2 cellular contexts compared by ENCODE assay signal in the genomic region with DNA sequence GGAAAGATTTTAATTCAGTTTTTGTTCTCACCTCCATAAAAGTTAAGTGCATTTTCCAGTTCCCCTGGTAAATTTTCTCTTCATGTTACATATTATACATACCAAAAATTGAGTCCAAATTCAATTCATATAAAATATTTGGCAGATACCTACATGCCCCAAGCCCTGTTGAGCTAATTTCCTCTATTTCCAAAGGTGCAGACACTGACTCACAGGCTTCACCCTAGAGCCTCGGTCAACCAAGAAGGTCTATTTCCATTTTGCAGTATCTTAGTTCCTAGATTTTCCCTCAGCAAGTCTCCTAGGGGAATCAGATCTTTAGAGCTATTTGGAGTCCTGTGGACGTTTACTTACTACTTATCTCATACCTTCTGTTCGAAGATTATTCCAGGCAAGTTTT.
TF ChIP-seq lines count a peak whose summit lies in the region.

No MANE protein-coding gene starts in this region.

TF ChIP-seq in SK-N-SH treated with all-trans-retinoic acid at 6 μM for 48 hours, 23 proteins besides CTCF, POLR2A, EP300 and RAD21 (continued from another document):
- TF ChIP-seq BACH2 (CRISPR knock-in tag; IDR thresholded peaks at IDR 0.05; ENCODE audit: borderline replicate concordance) (no peak), ZNF565 (CRISPR knock-in tag; conservative IDR thresholded peaks at IDR 0.05; ENCODE audit: low read depth) (no peak), RARB (CRISPR knock-in tag; IDR thresholded peaks at IDR 0.05) (no peak), ZNF8 (CRISPR knock-in tag; IDR thresholded peaks at IDR 0.05) (no peak), GLIS3 (CRISPR knock-in tag; IDR thresholded peaks at IDR 0.05) (no peak), ARNTL (CRISPR knock-in tag; IDR thresholded peaks at IDR 0.05; ENCODE audit: borderline replicate concordance, low read depth) (no peak), TCF4 (CRISPR knock-in tag; IDR thresholded peaks at IDR 0.05; ENCODE audit: borderline replicate concordance) (no peak), ZFP30 (CRISPR knock-in tag; IDR thresholded peaks at IDR 0.05) (no peak), CSDC2 (CRISPR knock-in tag; IDR thresholded peaks at IDR 0.05) (no peak), ESRRG (CRISPR knock-in tag; IDR thresholded peaks at IDR 0.05) (no peak), ZC3H10 (CRISPR knock-in tag; IDR thresholded peaks at IDR 0.05) (no peak)
- TF ChIP-seq, protein P1, sequence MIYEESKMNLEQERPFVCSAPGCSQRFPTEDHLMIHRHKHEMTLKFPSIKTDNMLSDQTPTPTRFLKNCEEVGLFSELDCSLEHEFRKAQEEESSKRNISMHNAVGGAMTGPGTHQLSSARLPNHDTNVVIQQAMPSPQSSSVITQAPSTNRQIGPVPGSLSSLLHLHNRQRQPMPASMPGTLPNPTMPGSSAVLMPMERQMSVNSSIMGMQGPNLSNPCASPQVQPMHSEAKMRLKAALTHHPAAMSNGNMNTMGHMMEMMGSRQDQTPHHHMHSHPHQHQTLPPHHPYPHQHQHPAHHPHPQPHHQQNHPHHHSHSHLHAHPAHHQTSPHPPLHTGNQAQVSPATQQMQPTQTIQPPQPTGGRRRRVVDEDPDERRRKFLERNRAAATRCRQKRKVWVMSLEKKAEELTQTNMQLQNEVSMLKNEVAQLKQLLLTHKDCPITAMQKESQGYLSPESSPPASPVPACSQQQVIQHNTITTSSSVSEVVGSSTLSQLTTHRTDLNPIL (CRISPR knock-in tag; IDR thresholded peaks at IDR 0.05; ENCODE audit: low read depth), result no peak
- TF ChIP-seq, protein P2, sequence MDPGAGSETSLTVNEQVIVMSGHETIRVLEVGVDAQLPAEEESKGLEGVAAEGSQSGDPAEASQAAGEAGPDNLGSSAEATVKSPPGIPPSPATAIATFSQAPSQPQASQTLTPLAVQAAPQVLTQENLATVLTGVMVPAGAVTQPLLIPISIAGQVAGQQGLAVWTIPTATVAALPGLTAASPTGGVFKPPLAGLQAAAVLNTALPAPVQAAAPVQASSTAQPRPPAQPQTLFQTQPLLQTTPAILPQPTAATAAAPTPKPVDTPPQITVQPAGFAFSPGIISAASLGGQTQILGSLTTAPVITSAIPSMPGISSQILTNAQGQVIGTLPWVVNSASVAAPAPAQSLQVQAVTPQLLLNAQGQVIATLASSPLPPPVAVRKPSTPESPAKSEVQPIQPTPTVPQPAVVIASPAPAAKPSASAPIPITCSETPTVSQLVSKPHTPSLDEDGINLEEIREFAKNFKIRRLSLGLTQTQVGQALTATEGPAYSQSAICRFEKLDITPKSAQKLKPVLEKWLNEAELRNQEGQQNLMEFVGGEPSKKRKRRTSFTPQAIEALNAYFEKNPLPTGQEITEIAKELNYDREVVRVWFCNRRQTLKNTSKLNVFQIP (CRISPR knock-in tag; IDR thresholded peaks at IDR 0.05; ENCODE audit: borderline replicate concordance, low read depth), result no peak
- TF ChIP-seq, protein P3, sequence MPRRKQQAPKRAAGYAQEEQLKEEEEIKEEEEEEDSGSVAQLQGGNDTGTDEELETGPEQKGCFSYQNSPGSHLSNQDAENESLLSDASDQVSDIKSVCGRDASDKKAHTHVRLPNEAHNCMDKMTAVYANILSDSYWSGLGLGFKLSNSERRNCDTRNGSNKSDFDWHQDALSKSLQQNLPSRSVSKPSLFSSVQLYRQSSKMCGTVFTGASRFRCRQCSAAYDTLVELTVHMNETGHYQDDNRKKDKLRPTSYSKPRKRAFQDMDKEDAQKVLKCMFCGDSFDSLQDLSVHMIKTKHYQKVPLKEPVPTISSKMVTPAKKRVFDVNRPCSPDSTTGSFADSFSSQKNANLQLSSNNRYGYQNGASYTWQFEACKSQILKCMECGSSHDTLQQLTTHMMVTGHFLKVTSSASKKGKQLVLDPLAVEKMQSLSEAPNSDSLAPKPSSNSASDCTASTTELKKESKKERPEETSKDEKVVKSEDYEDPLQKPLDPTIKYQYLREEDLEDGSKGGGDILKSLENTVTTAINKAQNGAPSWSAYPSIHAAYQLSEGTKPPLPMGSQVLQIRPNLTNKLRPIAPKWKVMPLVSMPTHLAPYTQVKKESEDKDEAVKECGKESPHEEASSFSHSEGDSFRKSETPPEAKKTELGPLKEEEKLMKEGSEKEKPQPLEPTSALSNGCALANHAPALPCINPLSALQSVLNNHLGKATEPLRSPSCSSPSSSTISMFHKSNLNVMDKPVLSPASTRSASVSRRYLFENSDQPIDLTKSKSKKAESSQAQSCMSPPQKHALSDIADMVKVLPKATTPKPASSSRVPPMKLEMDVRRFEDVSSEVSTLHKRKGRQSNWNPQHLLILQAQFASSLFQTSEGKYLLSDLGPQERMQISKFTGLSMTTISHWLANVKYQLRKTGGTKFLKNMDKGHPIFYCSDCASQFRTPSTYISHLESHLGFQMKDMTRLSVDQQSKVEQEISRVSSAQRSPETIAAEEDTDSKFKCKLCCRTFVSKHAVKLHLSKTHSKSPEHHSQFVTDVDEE (CRISPR knock-in tag; IDR thresholded peaks at IDR 0.05), result no peak

TF ChIP-seq in SK-N-SH, 30 proteins besides CTCF, POLR2A, EP300 and RAD21 (continued from another document):
- TF ChIP-seq, protein P4, sequence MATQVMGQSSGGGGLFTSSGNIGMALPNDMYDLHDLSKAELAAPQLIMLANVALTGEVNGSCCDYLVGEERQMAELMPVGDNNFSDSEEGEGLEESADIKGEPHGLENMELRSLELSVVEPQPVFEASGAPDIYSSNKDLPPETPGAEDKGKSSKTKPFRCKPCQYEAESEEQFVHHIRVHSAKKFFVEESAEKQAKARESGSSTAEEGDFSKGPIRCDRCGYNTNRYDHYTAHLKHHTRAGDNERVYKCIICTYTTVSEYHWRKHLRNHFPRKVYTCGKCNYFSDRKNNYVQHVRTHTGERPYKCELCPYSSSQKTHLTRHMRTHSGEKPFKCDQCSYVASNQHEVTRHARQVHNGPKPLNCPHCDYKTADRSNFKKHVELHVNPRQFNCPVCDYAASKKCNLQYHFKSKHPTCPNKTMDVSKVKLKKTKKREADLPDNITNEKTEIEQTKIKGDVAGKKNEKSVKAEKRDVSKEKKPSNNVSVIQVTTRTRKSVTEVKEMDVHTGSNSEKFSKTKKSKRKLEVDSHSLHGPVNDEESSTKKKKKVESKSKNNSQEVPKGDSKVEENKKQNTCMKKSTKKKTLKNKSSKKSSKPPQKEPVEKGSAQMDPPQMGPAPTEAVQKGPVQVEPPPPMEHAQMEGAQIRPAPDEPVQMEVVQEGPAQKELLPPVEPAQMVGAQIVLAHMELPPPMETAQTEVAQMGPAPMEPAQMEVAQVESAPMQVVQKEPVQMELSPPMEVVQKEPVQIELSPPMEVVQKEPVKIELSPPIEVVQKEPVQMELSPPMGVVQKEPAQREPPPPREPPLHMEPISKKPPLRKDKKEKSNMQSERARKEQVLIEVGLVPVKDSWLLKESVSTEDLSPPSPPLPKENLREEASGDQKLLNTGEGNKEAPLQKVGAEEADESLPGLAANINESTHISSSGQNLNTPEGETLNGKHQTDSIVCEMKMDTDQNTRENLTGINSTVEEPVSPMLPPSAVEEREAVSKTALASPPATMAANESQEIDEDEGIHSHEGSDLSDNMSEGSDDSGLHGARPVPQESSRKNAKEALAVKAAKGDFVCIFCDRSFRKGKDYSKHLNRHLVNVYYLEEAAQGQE (IDR thresholded peaks at IDR 0.05; ENCODE audit: low read depth, low read length), result no peak
- TF ChIP-seq GABPA (IDR thresholded peaks at IDR 0.05; ENCODE audit: low read depth), result no peak
